In genomic region chr3:29538610-29538958, GRCh38 we compare ENCODE assay signal across 19 cellular contexts.
"Had no signal": no experiment of that assay in that cellular context is flagged by ENCODE, and none has a peak within 500 bp of the region (broad histone marks: within the 10 kb centered on the region; RNA-seq: fewer than 3 reads in every experiment).

No MANE protein-coding gene starts in this region.

- H3K27me3 Mint-ChIP-seq: dendritic cell treated with granulocyte-macrophage colony-stimulating factor and Interleukin-4, amounts not matched to agents 40 ng/mL and 50 ng/mL, for 4 days; effector memory CD8-positive, alpha-beta T cell; memory B cell; type B pancreatic cell had no signal

- ATAC-seq: effector memory CD8-positive, alpha-beta T cell; lower lobe of right lung had no signal

- FAIRE-seq: small intestine had no signal

- H3K9ac ChIP-seq: parathyroid adenoma had no signal

- H3K36me3 Mint-ChIP-seq: memory B cell, type B pancreatic cell had no signal

- H3K4me1 ChIP-seq: foreskin keratinocyte, parathyroid adenoma, prostate gland, uterus had no signal

- H2AFZ ChIP-seq: parathyroid adenoma had no signal

- H3K4me3 ChIP-seq: esophagus squamous epithelium, lower lobe of right lung, prostate gland, stomach, uterus had no signal

- H3K27ac Mint-ChIP-seq: dendritic cell treated with granulocyte-macrophage colony-stimulating factor and Interleukin-4, amounts not matched to agents 40 ng/mL and 50 ng/mL, for 4 days; effector memory CD8-positive, alpha-beta T cell; memory B cell; nephron progenitor cell; type B pancreatic cell had no signal

- H3K9me3 Mint-ChIP-seq: dendritic cell treated with granulocyte-macrophage colony-stimulating factor and Interleukin-4, amounts not matched to agents 40 ng/mL and 50 ng/mL, for 4 days; memory B cell; nephron progenitor cell; type B pancreatic cell had no signal

- H3K4me3 Mint-ChIP-seq: dendritic cell treated with granulocyte-macrophage colony-stimulating factor and Interleukin-4, amounts not matched to agents 40 ng/mL and 50 ng/mL, for 4 days; effector memory CD8-positive, alpha-beta T cell; memory B cell; nephron progenitor cell; type B pancreatic cell had no signal

- H3K4me1 Mint-ChIP-seq: memory B cell had no signal

- H3K27ac ChIP-seq: esophagus squamous epithelium, foreskin keratinocyte, lower lobe of right lung, parathyroid adenoma, prostate gland had no signal

- H3K79me2 ChIP-seq: parathyroid adenoma had no signal

- H3K36me3 ChIP-seq: esophagus squamous epithelium, lower lobe of right lung, prostate gland, stomach, uterus had no signal

- H3K27me3 ChIP-seq: esophagus squamous epithelium, foreskin keratinocyte, stomach, uterus had no signal

- DNase-seq: cerebellar nuclear complex; effector memory CD8-positive, alpha-beta T cell; esophagus squamous epithelium; head of caudate nucleus; hippocampal formation; lower lobe of right lung; midbrain; nephron progenitor cell; small intestine; stimulated activated CD4-positive, alpha-beta T cell treated with anti-CD3 and anti-CD28 coated beads, Interleukin-12 subunit alpha, Interleukin-12 subunit beta, amount 100 ng/mL, for 4 hours; stimulated activated naive CD4-positive, alpha-beta T cell; stomach; uterus had no signal

- H3K9me3 ChIP-seq: esophagus squamous epithelium, lower lobe of right lung, prostate gland, stomach, uterus had no signal
